Comparison of ENCODE assay signal across 16 cellular contexts in genomic region chr1:150508982-150509381, GRCh38. TPM values are rescaled to one million over a fixed set of nuclear protein-coding genes. Genes with fewer than 3 reads are reported as not detected.
DNase-seq lines count a peak whose midpoint lies in the region; TF ChIP-seq lines count a peak whose summit lies in the region.
"Had no signal": no experiment of that assay in that cellular context is flagged by ENCODE, and none has a peak within 500 bp of the region (broad histone marks: within the 10 kb centered on the region; RNA-seq: fewer than 3 reads in every experiment).

No MANE protein-coding gene starts in this region.

- peak overlapping the region; percentile 81 for H3K27ac ChIP-seq in A673 (ENCODE audit: low read depth, low read length, poor library complexity, severe bottlenecking)
- peak overlapping the region; percentile 91 for H3K27ac ChIP-seq in fibroblast of lung (ENCODE audit: insufficient read depth, low read length)
- H3K27ac ChIP-seq in tibial nerve = peak overlapping the region in 2 of 4 donors; percentile 62 to 73
- H3K27ac ChIP-seq in Karpas-422 (ENCODE audit: low read length) = no peak overlapping the region
- H3K27ac ChIP-seq: neural progenitor cell had no signal

- H3K9me2 ChIP-seq in Karpas-422 (replicated peaks; ENCODE audit: insufficient read depth, low read length) = no peaks in the 10 kb centered on the region

- H3K36me3 ChIP-seq in A673 (ENCODE audit: insufficient read depth, low read length, poor library complexity, severe bottlenecking) (peaks cover 16% of the 10 kb centered on the region), fibroblast of lung (ENCODE audit: control insufficient read depth, insufficient read depth, low read length) (peaks cover 34% of the 10 kb centered on the region), tibial nerve (peaks cover 0 to 86% (median 0%) of the 10 kb centered on the region in 3 donors), Karpas-422 (ENCODE audit: insufficient read depth, low read length) (peaks cover 7% of the 10 kb centered on the region; the same call in 1 of the 2 replicates)
- H3K36me3 ChIP-seq: neural progenitor cell had no signal

- H4K20me1 ChIP-seq in fibroblast of lung (ENCODE audit: control insufficient read depth, extremely low read depth, insufficient read depth, low read length) (no peaks in the 10 kb centered on the region), Karpas-422 (ENCODE audit: insufficient read depth, low read depth, low read length) (no peaks in the 10 kb centered on the region)

- WGBS in tibial nerve, 2 donors = 69 to 72% methylated on average over 4 of the region's 4 CpGs

- TF ChIP-seq CTCF in A673 (conservative IDR thresholded peaks at IDR 0.05; ENCODE audit: low read depth, low read length) (no peak), fibroblast of lung (conservative IDR thresholded peaks at IDR 0.05 in 1 of 2, IDR thresholded peaks at IDR 0.05 in 1 of 2; ENCODE audit: low read depth in 1 of 2, low read length in 2 of 2) (no peak), nephron progenitor cell (IDR thresholded peaks at IDR 0.05) (no peak), tibial nerve (IDR thresholded peaks at IDR 0.05) (no peak)

- H3K4me2 ChIP-seq in fibroblast of lung (ENCODE audit: extremely low read depth, insufficient read depth, low read length) (peak overlapping the region; percentile 91), Karpas-422 (ENCODE audit: low read depth, low read length, poor library complexity, severe bottlenecking) (no peak overlapping the region)
- H3K4me2 ChIP-seq: neural progenitor cell had no signal

- peak overlapping the region; percentile 80 for H3K27ac Mint-ChIP-seq in nephron progenitor cell

- no peak overlapping the region for H3K4me3 Mint-ChIP-seq in nephron progenitor cell

- no peaks in the 10 kb centered on the region for H3K27me3 Mint-ChIP-seq in nephron progenitor cell (ENCODE audit: low read depth, poor library complexity)

- peaks cover 82% of the 10 kb centered on the region for H3K4me1 Mint-ChIP-seq in nephron progenitor cell

- TF ChIP-seq POLR2A in tibial nerve (IDR thresholded peaks at IDR 0.05) = no peak

- CTCF ChIA-PET in A673 (lab: Charles Lee) = no interaction called here

- H3K4me3 ChIP-seq in A673 (ENCODE audit: low read depth, low read length, poor library complexity, severe bottlenecking) (no peak overlapping the region), fibroblast of lung (replicated peaks in 1 of 4; ENCODE audit: control extremely low read depth in 1 of 4, insufficient read depth in 1 of 4, low read depth in 3 of 4, low read length in 4 of 4) (peak overlapping the region in 3 of 4 experiments; percentile 55 to 66 (median 59)), tibial nerve (peak overlapping the region in 1 of 4 donors; percentile 35), Karpas-422 (ENCODE audit: low read length) (no peak overlapping the region)
- H3K4me3 ChIP-seq: neural progenitor cell, thyroid gland had no signal

- H3K9ac ChIP-seq in fibroblast of lung (ENCODE audit: insufficient read depth, low read length) = no peak overlapping the region
- H3K9ac ChIP-seq in Karpas-422 (ENCODE audit: low read length) = no peak overlapping the region
- H3K9ac ChIP-seq: neural progenitor cell had no signal

- intact Hi-C loops in A673 (cut with micrococcal nuclease; ENCODE audit: unreplicated experiment) = no loop called here

- H3K4me1 ChIP-seq in A673 (ENCODE audit: insufficient read depth, low read length, poor library complexity, severe bottlenecking) (peaks cover 15% of the 10 kb centered on the region), fibroblast of lung (ENCODE audit: control insufficient read depth, extremely low read depth, insufficient read depth, low read length) (peaks cover 19% of the 10 kb centered on the region), tibial nerve (peaks cover 0 to 23% (median 2%) of the 10 kb centered on the region in 4 donors), Karpas-422 (ENCODE audit: low read length) (peaks cover 15% of the 10 kb centered on the region)
- H3K4me1 ChIP-seq: thyroid gland had no signal

- no peaks in the 10 kb centered on the region for H3K27me3 ChIP-seq in A673 (replicated peaks; ENCODE audit: insufficient read depth, low read depth, low read length, poor library complexity)
- H3K27me3 ChIP-seq in fibroblast of lung (ENCODE audit: control insufficient read depth, insufficient read depth, low read length) = no peaks in the 10 kb centered on the region
- no peaks in the 10 kb centered on the region for H3K27me3 ChIP-seq in tibial nerve
- H3K27me3 ChIP-seq in Karpas-422 (ENCODE audit: low read length) = no peaks in the 10 kb centered on the region
- H3K27me3 ChIP-seq: MG63, neural progenitor cell, thyroid gland had no signal

- H3K36me3 Mint-ChIP-seq in nephron progenitor cell (ENCODE audit: low read depth) = peaks cover 48% of the 10 kb centered on the region

- H2AFZ ChIP-seq in fibroblast of lung (ENCODE audit: low read length) (no peak overlapping the region), Karpas-422 (ENCODE audit: low read length) (no peak overlapping the region)
- H2AFZ ChIP-seq: neural progenitor cell had no signal

- POLR2A ChIA-PET in A673 (lab: Charles Lee; ENCODE audit: low non-redundant PET) = no interaction called here

- DNase-seq in A673 (ENCODE audit: low spot score) = no peak
- DNase-seq in KBM-7 = peak; percentile 27
- no peak for DNase-seq in fibroblast of lung (ENCODE audit: low read depth in 2 of 2)
- no peak for DNase-seq in nephron progenitor cell
- DNase-seq in tibial nerve (ENCODE audit: low spot score in 2 of 2) = no peak
- DNase-seq in Karpas-422 = no peak
- no peak for DNase-seq in GF-D8 (lab: John Stamatoyannopoulos, UW)
- DNase-seq in NK-92 (lab: John Stamatoyannopoulos, UW; ENCODE audit: unreplicated experiment) = no peak
- DNase-seq: activated CD4-positive, CD25-positive, alpha-beta regulatory T cell; DMS79 treated with DMSO at 0.1 percent for 48 hours; left cardiac atrium; MG63; stimulated activated CD4-positive, alpha-beta T cell treated with anti-CD3 and anti-CD28 coated beads, Interleukin-12 subunit alpha, Interleukin-12 subunit beta, amount 100 ng/mL, for 4 hours; thyroid gland had no signal

- no TSS peak for BruUV-seq in A673 (replicated peaks; lab: Mats Ljungman, UMichigan)

- H3K79me2 ChIP-seq in fibroblast of lung (ENCODE audit: control insufficient read depth, insufficient read depth, low read length) (peaks cover 19% of the 10 kb centered on the region), Karpas-422 (ENCODE audit: low read length) (no peaks in the 10 kb centered on the region)

- in situ Hi-C loops in KBM-7 (cut with MboI; ENCODE audit: low pct_unique_long_range_greater_than_20kb, low sequenced_read_pairs) = no loop called here

- no peaks in the 10 kb centered on the region for H3K9me3 ChIP-seq in A673 (ENCODE audit: low read depth, low read length, poor library complexity, severe bottlenecking)
- H3K9me3 ChIP-seq in fibroblast of lung (ENCODE audit: control insufficient read depth, insufficient read depth, low read depth, low read length) = no peaks in the 10 kb centered on the region
- no peaks in the 10 kb centered on the region for H3K9me3 ChIP-seq in tibial nerve
- no peaks in the 10 kb centered on the region for H3K9me3 ChIP-seq in Karpas-422 (ENCODE audit: low read length)
- H3K9me3 ChIP-seq: MG63, thyroid gland had no signal

- TF ChIP-seq EP300 in tibial nerve (IDR thresholded peaks at IDR 0.05) = no peak

- H3K9me3 Mint-ChIP-seq in nephron progenitor cell = no peaks in the 10 kb centered on the region
- H3K9me3 Mint-ChIP-seq: neural progenitor cell had no signal

RNA-seq across cellular contexts. Expression of gene ECM1, which starts 1.1 kb away (rescaled TPM):
- total RNA-seq in A673 (2021) = 55.9 and 61.2 TPM in 2 replicates
- total RNA-seq in fibroblast of lung = 7.7 and 25.1 TPM in 2 replicates
- 108 and 137 TPM in 2 replicates for polyA plus RNA-seq in fibroblast of lung
- polyA plus RNA-seq in fibroblast of lung (2012) = 171 and 192 TPM in 2 replicates
- polyA minus RNA-seq in fibroblast of lung (ENCODE audit: low replicate concordance) = 162 and 245 TPM in 2 replicates
- total RNA-seq in tibial nerve = 10 to 100 TPM; 10.1 to 32.2 (median 15.0) TPM
- 2.2 and 7.2 TPM in 2 replicates for total RNA-seq in Karpas-422 (2014; rRNA removed; shearing (Covaris generic); ENCODE audit: low replicate concordance)

RNA-seq across cellular contexts. Expression of gene FALEC, which starts 6.6 kb away (rescaled TPM):
- total RNA-seq in A673 (2021) (1.6 TPM in 1 of 2 replicates, not detected in the other), fibroblast of lung (0.83 and 1.0 TPM in 2 replicates), tibial nerve (not detected)
- polyA plus RNA-seq in fibroblast of lung = 0.15 TPM in 1 of 2 replicates, not detected in the other
- not detected in 2 replicates for polyA plus RNA-seq in fibroblast of lung (2012)
- polyA minus RNA-seq in fibroblast of lung (ENCODE audit: low replicate concordance) = not detected in 2 replicates
- total RNA-seq in Karpas-422 (2014; rRNA removed; shearing (Covaris generic); ENCODE audit: low replicate concordance) = 0.54 TPM in 1 of 2 replicates, not detected in the other
- total RNA-seq: H1, left cardiac atrium, thyroid gland had no signal
- polyA plus RNA-seq: H1 had no signal

RNA-seq across cellular contexts. Expression of gene TARS2, which starts 21.8 kb away (rescaled TPM):
- total RNA-seq in A673 (2021) = 32.0 and 36.6 TPM in 2 replicates
- total RNA-seq in fibroblast of lung = 17.3 and 27.7 TPM in 2 replicates
- polyA plus RNA-seq in fibroblast of lung = 7.4 and 13.3 TPM in 2 replicates
- polyA plus RNA-seq in fibroblast of lung (2012) = 8.7 and 14.9 TPM in 2 replicates
- 38.5 and 64.7 TPM in 2 replicates for polyA minus RNA-seq in fibroblast of lung (ENCODE audit: low replicate concordance)
- total RNA-seq in tibial nerve = 10 to 100 TPM; 12.2 to 25.5 (median 18.6) TPM
- total RNA-seq in Karpas-422 (2014; rRNA removed; shearing (Covaris generic); ENCODE audit: low replicate concordance) = 38.3 and 77.2 TPM in 2 replicates

RNA-seq across cellular contexts. Expression of gene ADAMTSL4, which starts 40.2 kb away (rescaled TPM):
- 0.31 TPM in 1 of 2 replicates, not detected in the other for total RNA-seq in A673 (2021)
- 6.4 and 13.0 TPM in 2 replicates for total RNA-seq in fibroblast of lung
- polyA plus RNA-seq in fibroblast of lung = 7.3 and 19.8 TPM in 2 replicates
- 12.6 and 25.9 TPM in 2 replicates for polyA plus RNA-seq in fibroblast of lung (2012)
- polyA minus RNA-seq in fibroblast of lung (ENCODE audit: low replicate concordance) = 16.6 and 30.2 TPM in 2 replicates
- 100 to 1,000 TPM in 2 of 4 donors, 10 to 100 TPM in 2; 54.4 to 132 (median 93.2) TPM for total RNA-seq in tibial nerve
- not detected in 2 replicates for total RNA-seq in Karpas-422 (2014; rRNA removed; shearing (Covaris generic); ENCODE audit: low replicate concordance)

Comparison
In these comparisons a context has a peak if more than half of its experiments do, and no peak if none do; other contexts are left out.
1. H3K4me3 ChIP-seq: peak in fibroblast of lung (3 of 4); none in A673 (single experiment) and Karpas-422 (single experiment).